ENCODE assay signal across 8 cellular contexts in the genomic region with DNA sequence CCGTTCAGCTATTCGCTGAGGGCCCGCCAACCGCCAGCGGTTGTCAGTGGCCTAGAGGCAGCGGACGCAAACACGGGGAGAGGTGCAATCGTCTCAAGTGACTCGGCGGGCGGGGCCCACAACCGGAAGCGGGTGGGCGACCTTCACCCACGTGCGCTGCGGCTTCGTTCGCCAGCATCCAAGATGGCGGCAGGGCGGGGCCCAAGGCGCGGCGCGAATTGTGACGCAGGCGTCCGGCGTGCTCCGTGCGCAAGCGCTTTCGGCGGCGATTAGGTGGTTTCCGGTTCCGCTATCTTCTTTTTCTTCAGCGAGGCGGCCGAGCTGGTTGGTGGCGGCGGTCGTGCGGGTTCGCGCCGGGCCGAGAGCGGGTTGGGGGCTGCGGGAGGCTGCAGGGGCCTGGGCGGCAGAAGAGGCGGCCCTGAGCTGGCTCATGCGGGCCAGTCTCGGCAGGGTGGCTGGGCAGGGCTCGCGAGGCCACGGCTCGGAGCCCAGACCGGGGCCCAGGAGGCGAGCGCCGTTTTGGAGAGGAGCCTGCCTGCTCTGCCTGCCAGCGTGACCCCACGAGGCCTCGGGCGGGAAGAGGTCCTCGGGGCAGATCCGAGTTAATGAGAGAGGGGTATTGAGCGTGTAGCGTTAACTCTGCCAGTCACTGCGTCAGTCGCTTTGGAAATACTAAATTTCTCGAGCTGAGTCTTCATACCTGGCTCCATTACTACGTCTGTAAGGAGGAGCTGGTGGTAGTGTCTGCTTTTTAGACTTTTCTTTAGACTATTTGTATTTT. TPM values are rescaled to one million over a fixed set of nuclear protein-coding genes. Genes with fewer than 3 reads are reported as not detected.
A peak's percentile ranks its signal among the peaks of the same experiment; 100 is the strongest.
DNase-seq lines count a peak whose midpoint lies in the region; ATAC-seq and TF ChIP-seq lines count a peak whose summit lies in the region.

A gene (plus strand): TSS at position 294 of the 781 bp plus-strand sequence. CDS start 1,444 bp downstream, outside the sequence.

- ATAC-seq in HG02870 (IDR thresholded peaks at IDR 0.05; ENCODE audit: unreplicated experiment) (peak; percentile 88), heart right ventricle (peak; percentile 93 to 98 (median 98))

- DNase-seq in GM13976 (ENCODE audit: low spot score) = peak; percentile 96
- DNase-seq in NCI-H1694 (lab: John Stamatoyannopoulos, UW) = peak; percentile 96
- peak; percentile 97 for DNase-seq in amniotic stem cell (lab: John Stamatoyannopoulos, UW)
- peak; percentile 97 to 98 for DNase-seq in heart right ventricle
- peak; percentile 98 for DNase-seq in prostate gland (ENCODE audit: low spot score)

- WGBS in heart right ventricle, 2 donors = 0% methylated on average over 72 to 75 of the region's 75 CpGs
- WGBS in prostate gland = under 1% methylated on average over 70 of the region's 75 CpGs
- under 1% methylated on average over 75 of the region's 75 CpGs for WGBS in urinary bladder

- peak within 1 kb of the TSS; percentile 89 for H3K4me3 Mint-ChIP-seq in T-helper 1 cell treated with Interleukin-12 subunit alpha and Interleukin-12 subunit beta and Interleukin-4 antibody, amounts not matched to agents 30 μg/mL and 1 μg/mL, for 36 hours

- no peaks in the 10 kb centered on the region for H3K27me3 Mint-ChIP-seq in T-helper 1 cell treated with Interleukin-12 subunit alpha and Interleukin-12 subunit beta and Interleukin-4 antibody, amounts not matched to agents 30 μg/mL and 1 μg/mL, for 36 hours (ENCODE audit: low read depth)

- H3K9me3 Mint-ChIP-seq in T-helper 1 cell treated with Interleukin-12 subunit alpha and Interleukin-12 subunit beta and Interleukin-4 antibody, amounts not matched to agents 30 μg/mL and 1 μg/mL, for 36 hours = no peaks in the 10 kb centered on the region

- in situ Hi-C loops in GM13976 (cut with MboI; ENCODE audit: low sequenced_read_pairs, unreplicated experiment) = no loop called here

- H3K27ac ChIP-seq in heart right ventricle (peak within 1 kb of the TSS; percentile 64 to 98 (median 92)), prostate gland (peak within 1 kb of the TSS; percentile 80 to 82), urinary bladder (ENCODE audit: low read depth) (peak within 1 kb of the TSS; percentile 96)

- intact Hi-C loops in heart right ventricle (cut with DNase I) = loop anchor here in 7 of 10 donors (1.0 to 10.0 kb wide), 5 partner anchors 49 to 109 kb away; a partner anchor contains a TSS
- intact Hi-C loops in prostate gland (cut with DNase I) = loop anchor here (5.0 kb wide), 1 partner anchor 119 kb away; no protein-coding TSS in a partner anchor

- no peak for TF ChIP-seq CTCF in GM13976 (IDR thresholded peaks at IDR 0.05; ENCODE audit: borderline replicate concordance, control extremely low read depth, extremely low read depth, insufficient read depth, missing control alignments)
- no peak for TF ChIP-seq CTCF in heart right ventricle (IDR thresholded peaks at IDR 0.05)
- peak in 2 of 4 experiments; percentile 16 to 42 for TF ChIP-seq CTCF in prostate gland (IDR thresholded peaks at IDR 0.05)

- H3K4me3 ChIP-seq in heart right ventricle = peak within 1 kb of the TSS; percentile 58 to 99 (median 84)
- H3K4me3 ChIP-seq in prostate gland = peak within 1 kb of the TSS; percentile 75 to 79
- peak within 1 kb of the TSS; percentile 90 for H3K4me3 ChIP-seq in urinary bladder (ENCODE audit: low read depth, low read length)

- H3K36me3 ChIP-seq in heart right ventricle (peaks cover 0 to 70% (median 36%) of the 10 kb centered on the region in 9 donors), prostate gland (peaks cover 13 to 17% of the 10 kb centered on the region in 2 donors), urinary bladder (ENCODE audit: insufficient read depth) (peaks cover 4% of the 10 kb centered on the region)

- peak within 1 kb of the TSS; percentile 95 for H3K27ac Mint-ChIP-seq in T-helper 1 cell treated with Interleukin-12 subunit alpha and Interleukin-12 subunit beta and Interleukin-4 antibody, amounts not matched to agents 30 μg/mL and 1 μg/mL, for 36 hours

- H3K27me3 ChIP-seq in heart right ventricle = no peaks in the 10 kb centered on the region
- H3K27me3 ChIP-seq in prostate gland (replicated peaks; ENCODE audit: insufficient read depth) = no peaks in the 10 kb centered on the region

- peaks cover 16% of the 10 kb centered on the region for H3K4me1 Mint-ChIP-seq in T-helper 1 cell treated with Interleukin-12 subunit alpha and Interleukin-12 subunit beta and Interleukin-4 antibody, amounts not matched to agents 30 μg/mL and 1 μg/mL, for 36 hours (ENCODE audit: low read depth)

- H3K9me3 ChIP-seq in heart right ventricle (no peaks in the 10 kb centered on the region), prostate gland (no peaks in the 10 kb centered on the region)

- peaks cover 9 to 29% (median 19%) of the 10 kb centered on the region in 9 donors for H3K4me1 ChIP-seq in heart right ventricle
- H3K4me1 ChIP-seq in prostate gland (replicated peaks) = peaks cover 11% of the 10 kb centered on the region
- peaks cover 5% of the 10 kb centered on the region for H3K4me1 ChIP-seq in urinary bladder (ENCODE audit: insufficient read depth)

- peaks cover 53% of the 10 kb centered on the region for H3K36me3 Mint-ChIP-seq in T-helper 1 cell treated with Interleukin-12 subunit alpha and Interleukin-12 subunit beta and Interleukin-4 antibody, amounts not matched to agents 30 μg/mL and 1 μg/mL, for 36 hours (ENCODE audit: low read depth)

- peak; percentile 84 for TF ChIP-seq POLR2A in prostate gland (IDR thresholded peaks at IDR 0.05)

RNA-seq across cellular contexts. Expression of the gene that starts here (rescaled TPM):
- 100 to 1,000 TPM; 634 to 883 (median 716) TPM for total RNA-seq in heart right ventricle
- polyA plus RNA-seq in heart right ventricle = 1,000 to 10,000 TPM; 1,270 to 1,276 TPM
- total RNA-seq in prostate gland = 100 to 1,000 TPM; 646 to 738 TPM
- 610 TPM for total RNA-seq in urinary bladder
- polyA plus RNA-seq in urinary bladder = 1,360 TPM

Comparison
In these comparisons a context has a peak if more than half of its experiments do, and no peak if none do; other contexts are left out.
1. Peak in every context shown above with its lines: DNase-seq, ATAC-seq, H3K4me3 ChIP-seq and H3K27ac ChIP-seq.